ENCODE assay signal across 10 cellular contexts in the genomic region with DNA sequence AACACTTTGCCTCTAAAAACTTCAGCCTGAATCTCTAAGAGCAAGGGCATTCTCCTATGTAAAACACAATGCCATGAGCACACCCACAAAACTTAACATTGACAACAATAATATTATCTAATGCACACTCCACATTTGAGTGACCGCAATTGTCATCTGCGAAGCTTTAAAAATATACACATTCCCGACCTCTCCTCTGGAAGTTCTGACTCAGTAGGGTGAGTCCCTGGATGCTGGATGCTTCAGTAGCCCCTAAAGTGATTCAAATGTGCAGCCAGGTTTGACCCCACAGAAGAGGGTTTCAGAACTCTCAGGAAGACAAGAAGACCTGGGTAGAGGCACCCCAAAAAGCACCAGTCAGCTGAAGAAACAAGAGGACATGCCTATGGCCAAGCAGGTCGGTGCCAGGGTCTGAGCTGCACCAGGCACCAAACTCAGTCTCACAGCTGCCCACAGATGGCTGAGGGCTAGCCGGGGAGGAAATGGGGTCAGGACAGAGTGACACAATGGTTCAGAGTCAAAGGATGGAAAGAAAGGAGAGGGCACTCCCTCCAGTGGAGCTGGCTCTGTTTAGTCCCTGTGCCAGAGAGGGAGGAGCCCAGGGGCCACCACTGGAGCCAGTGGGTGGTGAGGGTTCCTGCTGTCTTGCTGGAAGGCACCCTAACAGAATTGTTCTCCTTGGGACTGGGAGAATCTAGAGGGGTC. TPM values are rescaled to one million over a fixed set of nuclear protein-coding genes. Genes with fewer than 3 reads are reported as not detected.
A peak's percentile ranks its signal among the peaks of the same experiment; 100 is the strongest.
DNase-seq lines count a peak whose midpoint lies in the region; ATAC-seq and TF ChIP-seq lines count a peak whose summit lies in the region.
"Had no signal": no experiment of that assay in that cellular context is flagged by ENCODE, and none has a peak within 500 bp of the region (broad histone marks: within the 10 kb centered on the region; RNA-seq: fewer than 3 reads in every experiment).

No MANE protein-coding gene starts in this region.

- no peak overlapping the region for H2AFZ ChIP-seq in DND-41 (ENCODE audit: low read depth, low read length)

- H3K79me2 ChIP-seq in DND-41 (ENCODE audit: insufficient read depth, low read length) = peaks cover 52% of the 10 kb centered on the region

- DNase-seq in DND-41 = no peak
- DNase-seq in activated T-helper 1 cell treated with anti-CD3 and anti-CD28 coated beads, Interleukin-12 subunit alpha, Interleukin-12 subunit beta, Interleukin-2, Interleukin-4 antibody, amounts not matched to agents 30 ng/mL and 10 ng/mL and 1 ng/mL, durations not matched to agents 14 hours and 24 hours and 36 hours (ENCODE audit: low spot score) = no peak
- DNase-seq in inferior parietal cortex (ENCODE audit: extremely low spot score) = peak; percentile 76
- peak; percentile 95 for DNase-seq in pons (ENCODE audit: low spot score)
- no peak for DNase-seq in coronary artery (ENCODE audit: low spot score)
- DNase-seq in CD1c-positive myeloid dendritic cell (ENCODE audit: extremely low spot score) = no peak
- DNase-seq: activated CD8-positive, alpha-beta memory T cell treated with anti-CD3 and anti-CD28 coated beads for 24 hours; NCI-H226 had no signal

- H3K4me3 ChIP-seq in DND-41 (ENCODE audit: low read depth in 1 of 2, low read length in 2 of 2) (no peak overlapping the region), coronary artery (no peak overlapping the region)

- no peaks in the 10 kb centered on the region for H3K27me3 Mint-ChIP-seq in activated T-helper 1 cell treated with anti-CD3 and anti-CD28 coated beads, Interleukin-12 subunit alpha, Interleukin-12 subunit beta, Interleukin-2, Interleukin-4 antibody, amounts not matched to agents 30 ng/mL and 10 ng/mL and 1 ng/mL, durations not matched to agents 14 hours and 24 hours and 36 hours (ENCODE audit: insufficient read depth)

- no peak overlapping the region for H3K4me2 ChIP-seq in DND-41 (ENCODE audit: insufficient read depth, low read length)

- H3K27ac Mint-ChIP-seq in activated T-helper 1 cell treated with anti-CD3 and anti-CD28 coated beads, Interleukin-12 subunit alpha, Interleukin-12 subunit beta, Interleukin-2, Interleukin-4 antibody, amounts not matched to agents 30 ng/mL and 10 ng/mL and 1 ng/mL, durations not matched to agents 14 hours and 24 hours and 36 hours = peak overlapping the region; percentile 31

- H3K27ac ChIP-seq in DND-41 (ENCODE audit: low read length) = 0 out of 2 replicates have a peak overlapping the region, but pooled peaks have one; percentile 20
- H3K27ac ChIP-seq in coronary artery = no peak overlapping the region

- H3K36me3 Mint-ChIP-seq in activated T-helper 1 cell treated with anti-CD3 and anti-CD28 coated beads, Interleukin-12 subunit alpha, Interleukin-12 subunit beta, Interleukin-2, Interleukin-4 antibody, amounts not matched to agents 30 ng/mL and 10 ng/mL and 1 ng/mL, durations not matched to agents 14 hours and 24 hours and 36 hours (ENCODE audit: low read depth) = peaks cover 7% of the 10 kb centered on the region

- peaks cover 14% of the 10 kb centered on the region; the same call in 1 of the 2 replicates for H3K36me3 ChIP-seq in DND-41 (ENCODE audit: insufficient read depth, low read length)

- peaks cover 27% of the 10 kb centered on the region for H4K20me1 ChIP-seq in DND-41 (ENCODE audit: insufficient read depth, low read length)

- H3K9me3 ChIP-seq in DND-41 (ENCODE audit: insufficient read depth, low read length, severe bottlenecking) = no peaks in the 10 kb centered on the region

- peaks cover 34% of the 10 kb centered on the region for H3K4me1 ChIP-seq in DND-41 (ENCODE audit: insufficient read depth, low read length)

- H3K4me3 Mint-ChIP-seq in activated T-helper 1 cell treated with anti-CD3 and anti-CD28 coated beads, Interleukin-12 subunit alpha, Interleukin-12 subunit beta, Interleukin-2, Interleukin-4 antibody, amounts not matched to agents 30 ng/mL and 10 ng/mL and 1 ng/mL, durations not matched to agents 14 hours and 24 hours and 36 hours = no peak overlapping the region

- H3K4me1 Mint-ChIP-seq in activated T-helper 1 cell treated with anti-CD3 and anti-CD28 coated beads, Interleukin-12 subunit alpha, Interleukin-12 subunit beta, Interleukin-2, Interleukin-4 antibody, amounts not matched to agents 30 ng/mL and 10 ng/mL and 1 ng/mL, durations not matched to agents 14 hours and 24 hours and 36 hours (ENCODE audit: low read depth) = peaks cover 62% of the 10 kb centered on the region

- no peaks in the 10 kb centered on the region for H3K9me3 Mint-ChIP-seq in activated T-helper 1 cell treated with anti-CD3 and anti-CD28 coated beads, Interleukin-12 subunit alpha, Interleukin-12 subunit beta, Interleukin-2, Interleukin-4 antibody, amounts not matched to agents 30 ng/mL and 10 ng/mL and 1 ng/mL, durations not matched to agents 14 hours and 24 hours and 36 hours

- H3K27me3 ChIP-seq in DND-41 (ENCODE audit: insufficient read depth, low read length, poor library complexity) = no peaks in the 10 kb centered on the region

- no peak for ATAC-seq in DND-41 (ENCODE audit: insufficient read depth, low read depth)
- no peak for ATAC-seq in HG03469 (IDR thresholded peaks at IDR 0.05; ENCODE audit: unreplicated experiment)
- ATAC-seq in GM21737 (IDR thresholded peaks at IDR 0.05; ENCODE audit: unreplicated experiment) = no peak

- TF ChIP-seq CTCF in DND-41 (IDR thresholded peaks at IDR 0.05; ENCODE audit: borderline replicate concordance, extremely low read depth, low read length, poor library complexity, severe bottlenecking) = no peak
- TF ChIP-seq CTCF in coronary artery (IDR thresholded peaks at IDR 0.05) = no peak

- no peak overlapping the region for H3K9ac ChIP-seq in DND-41 (ENCODE audit: low read depth, low read length)

- intact Hi-C loops in activated T-helper 1 cell treated with anti-CD3 and anti-CD28 coated beads, Interleukin-12 subunit alpha, Interleukin-12 subunit beta, Interleukin-2, Interleukin-4 antibody, amounts not matched to agents 30 ng/mL and 10 ng/mL and 1 ng/mL, durations not matched to agents 14 hours and 24 hours and 36 hours (cut with micrococcal nuclease) = no loop called here

RNA-seq across cellular contexts. Expression of gene PIK3C2B, which starts 17.4 kb away (rescaled TPM):
- 21.8 and 24.1 TPM in 2 replicates for total RNA-seq in activated T-helper 1 cell treated with anti-CD3 and anti-CD28 coated beads, Interleukin-12 subunit alpha, Interleukin-12 subunit beta, Interleukin-2, Interleukin-4 antibody, amounts not matched to agents 30 ng/mL and 10 ng/mL and 1 ng/mL, durations not matched to agents 14 hours and 24 hours and 36 hours

RNA-seq across cellular contexts. Expression of gene MDM4, which starts 39.0 kb away (rescaled TPM):
- 75.5 and 80.3 TPM in 2 replicates for total RNA-seq in activated T-helper 1 cell treated with anti-CD3 and anti-CD28 coated beads, Interleukin-12 subunit alpha, Interleukin-12 subunit beta, Interleukin-2, Interleukin-4 antibody, amounts not matched to agents 30 ng/mL and 10 ng/mL and 1 ng/mL, durations not matched to agents 14 hours and 24 hours and 36 hours

Comparison
In these comparisons a context has a peak if more than half of its experiments do, and no peak if none do; other contexts are left out.
1. DNase-seq: peak in inferior parietal cortex (single experiment) and pons (single experiment); none in DND-41 (single experiment), activated T-helper 1 cell treated with anti-CD3 and anti-CD28 coated beads, Interleukin-12 subunit alpha, Interleukin-12 subunit beta, Interleukin-2, Interleukin-4 antibody, amounts not matched to agents 30 ng/mL and 10 ng/mL and 1 ng/mL, durations not matched to agents 14 hours and 24 hours and 36 hours (single experiment), coronary artery (single experiment) and CD1c-positive myeloid dendritic cell (single experiment).